8 cellular contexts compared by ENCODE assay signal in genomic region chr11:120660024-120660565, GRCh38.
A peak's percentile ranks its signal among the peaks of the same experiment; 100 is the strongest.
DNase-seq lines count a peak whose midpoint lies in the region; ATAC-seq, FAIRE-seq and TF ChIP-seq lines count a peak whose summit lies in the region.

No MANE protein-coding gene starts in this region.

- no peaks in the 10 kb centered on the region for H3K79me2 ChIP-seq in endothelial cell of umbilical vein (ENCODE audit: control insufficient read depth, insufficient read depth, low read length)
- no peaks in the 10 kb centered on the region for H3K79me2 ChIP-seq in smooth muscle cell (ENCODE audit: low read depth)

- intact Hi-C loops in endothelial cell of umbilical vein (cut with micrococcal nuclease): loop anchor here (1.0 kb wide), 2 partner anchors 142 to 269 kb away; no protein-coding TSS in a partner anchor

- 44% methylated on average over 17 of the region's 17 CpGs for WGBS in smooth muscle cell (ENCODE audit: low lambda C conversion rate)

- H2AFZ ChIP-seq in endothelial cell of umbilical vein (ENCODE audit: low read depth, low read length) (no peak overlapping the region), smooth muscle cell (ENCODE audit: low read depth) (no peak overlapping the region)

- H3K9me1 ChIP-seq in endothelial cell of umbilical vein (replicated peaks; ENCODE audit: control insufficient read depth, extremely low read depth, insufficient read depth, low read length): no peaks in the 10 kb centered on the region

- H4K20me1 ChIP-seq in endothelial cell of umbilical vein (replicated peaks; ENCODE audit: control insufficient read depth, extremely low read depth, insufficient read depth, low read length) (no peaks in the 10 kb centered on the region), smooth muscle cell (ENCODE audit: low read depth) (no peaks in the 10 kb centered on the region)

- no peak overlapping the region for H3K4me2 ChIP-seq in endothelial cell of umbilical vein (ENCODE audit: insufficient read depth, low read length)
- H3K4me2 ChIP-seq in smooth muscle cell: no peak overlapping the region

- in situ Hi-C loops in SK-MEL-5 (cut with HindIII; ENCODE audit: low pct_unique_long_range_greater_than_20kb, low sequenced_read_pairs): no loop called here

- H3K4me3 ChIP-seq in H7 (ENCODE audit: insufficient read depth, low read depth, low read length): no peak overlapping the region
- no peak overlapping the region for H3K4me3 ChIP-seq in endothelial cell of umbilical vein (replicated peaks in 1 of 3; ENCODE audit: insufficient read depth in 1 of 3, low read depth in 1 of 3, low read length in 3 of 3)
- H3K4me3 ChIP-seq in smooth muscle cell: no peak overlapping the region
- no peak overlapping the region for H3K4me3 ChIP-seq in coronary artery

- POLR2A ChIA-PET in endothelial cell of umbilical vein (lab: Charles Lee): no interaction called here

- no peaks in the 10 kb centered on the region for H3K27me3 ChIP-seq in H7 (ENCODE audit: control insufficient read depth, insufficient read depth, low read length)
- peaks cover 0 to 7% of the 10 kb centered on the region in 2 experiments for H3K27me3 ChIP-seq in endothelial cell of umbilical vein (ENCODE audit: control insufficient read depth in 2 of 2, insufficient read depth in 2 of 2, low read length in 2 of 2)
- peaks cover 37% of the 10 kb centered on the region for H3K27me3 ChIP-seq in smooth muscle cell (ENCODE audit: low read depth)

- dilution Hi-C loops in endothelial cell of umbilical vein (cut with MboI; ENCODE audit: extremely low pct_ligation_motif_present, low sequenced_read_pairs): no loop called here

- no peaks in the 10 kb centered on the region for H3K9me3 ChIP-seq in endothelial cell of umbilical vein (replicated peaks; ENCODE audit: control insufficient read depth, insufficient read depth, low read length)
- H3K9me3 ChIP-seq in smooth muscle cell (replicated peaks; ENCODE audit: low read depth): no peaks in the 10 kb centered on the region

- BruUV-seq in endothelial cell of umbilical vein (replicated peaks; lab: Mats Ljungman, UMichigan): no TSS peak

- peak; percentile 44 to 63 for TF ChIP-seq CTCF in endothelial cell of umbilical vein (IDR thresholded peaks at IDR 0.05; ENCODE audit: extremely low read depth in 1 of 2, insufficient read depth in 1 of 2, low read depth in 1 of 2, low read length in 2 of 2)
- peak; percentile 50 for TF ChIP-seq CTCF in smooth muscle cell (IDR thresholded peaks at IDR 0.05; ENCODE audit: borderline replicate concordance, insufficient read depth, poor library complexity, severe bottlenecking)
- TF ChIP-seq CTCF in coronary artery (IDR thresholded peaks at IDR 0.05): no peak

- no peak for ATAC-seq in GM18511 (IDR thresholded peaks at IDR 0.05; ENCODE audit: unreplicated experiment)

- DNase-seq in AG20443 (ENCODE audit: low spot score) (peak; percentile 61), H7 (peak; percentile 93), SK-MEL-5 (ENCODE audit: low read depth, low spot score) (peak; percentile 56), endothelial cell of umbilical vein (ENCODE audit: low read depth, low spot score) (peak; percentile 19), smooth muscle cell (lab: John Stamatoyannopoulos, UW; ENCODE audit: unreplicated experiment) (no peak), coronary artery (ENCODE audit: low spot score) (no peak), NCI-H1105 treated with DMSO at 0.1 percent for 48 hours (lab: John Stamatoyannopoulos, UW) (no peak)

- H3F3A ChIP-seq in smooth muscle cell (ENCODE audit: low read depth): no peaks in the 10 kb centered on the region

- H3K4me1 ChIP-seq in endothelial cell of umbilical vein (ENCODE audit: control insufficient read depth, extremely low read depth, insufficient read depth, low read length) (no peaks in the 10 kb centered on the region), smooth muscle cell (ENCODE audit: low read depth) (no peaks in the 10 kb centered on the region)

- FAIRE-seq in endothelial cell of umbilical vein (lab: Jason Lieb, UNC): no peak

- no peak overlapping the region for H3K27ac ChIP-seq in endothelial cell of umbilical vein (ENCODE audit: insufficient read depth, low read depth, low read length)
- H3K27ac ChIP-seq in smooth muscle cell (ENCODE audit: low read depth): no peak overlapping the region
- no peak overlapping the region for H3K27ac ChIP-seq in coronary artery

- TF ChIP-seq POLR2A in endothelial cell of umbilical vein (IDR thresholded peaks at IDR 0.05; ENCODE audit: low read depth, low read length): no peak

- H3K36me3 ChIP-seq in H7 (replicated peaks; ENCODE audit: control insufficient read depth, insufficient read depth, low read length) (no peaks in the 10 kb centered on the region), endothelial cell of umbilical vein (ENCODE audit: control insufficient read depth in 2 of 2, extremely low read depth in 1 of 2, insufficient read depth in 2 of 2, low read length in 2 of 2) (no peaks in the 10 kb centered on the region), smooth muscle cell (ENCODE audit: low read depth) (no peaks in the 10 kb centered on the region)

- H3K9ac ChIP-seq in endothelial cell of umbilical vein (replicated peaks; ENCODE audit: extremely low read depth, insufficient read depth, low read length) (no peak overlapping the region), smooth muscle cell (ENCODE audit: low read depth) (no peak overlapping the region)

- CTCF ChIA-PET in endothelial cell of umbilical vein (lab: Charles Lee): interaction anchor here (0.6 to 2.5 kb wide), 10 partner anchors 14 to 453 kb away, joined by 3 to 14 read pairs (median 4); no protein-coding TSS in a partner anchor

TF ChIP-seq in endothelial cell of umbilical vein, 7 proteins besides CTCF, POLR2A, EP300 and RAD21:
- TF ChIP-seq MYC (IDR thresholded peaks at IDR 0.05; ENCODE audit: low read depth, low read length): no peak
- no peak for TF ChIP-seq JUN (IDR thresholded peaks at IDR 0.05; ENCODE audit: borderline replicate concordance, insufficient read depth, insufficient read length, low read depth)
- TF ChIP-seq FOS (IDR thresholded peaks at IDR 0.05; ENCODE audit: borderline replicate concordance, insufficient read depth, low read length): no peak
- TF ChIP-seq MAX (IDR thresholded peaks at IDR 0.05; ENCODE audit: insufficient read depth, insufficient read length): no peak
- no peak for TF ChIP-seq GATA2 (IDR thresholded peaks at IDR 0.05; ENCODE audit: insufficient read depth, insufficient read length, low read depth, low read length)
- TF ChIP-seq EZH2 (IDR thresholded peaks at IDR 0.05; ENCODE audit: borderline replicate concordance, low read depth, low read length, severe bottlenecking): no peak
- no peak for TF ChIP-seq POLR2AphosphoS5 (IDR thresholded peaks at IDR 0.05; ENCODE audit: insufficient read depth, low read depth, low read length)
TF ChIP-seq in endothelial cell of umbilical vein: peak in this region for 0.

Comparison
In these comparisons a context has a peak if more than half of its experiments do, and no peak if none do; other contexts are left out.
1. DNase-seq: peak in AG20443 (single experiment), H7 (single experiment), SK-MEL-5 (single experiment) and endothelial cell of umbilical vein (single experiment); none in smooth muscle cell (single experiment), coronary artery (single experiment) and NCI-H1105 treated with DMSO at 0.1 percent for 48 hours (single experiment).